22 cellular contexts compared by ENCODE assay signal in genomic region chr17:17258011-17258410, GRCh38.
"Had no signal": no experiment of that assay in that cellular context is flagged by ENCODE, and none has a peak within 500 bp of the region (broad histone marks: within the 10 kb centered on the region; RNA-seq: fewer than 3 reads in every experiment).

No MANE protein-coding gene starts in this region.

- H3K27ac ChIP-seq: brain microvascular endothelial cell had no signal

- FAIRE-seq: colon, RCC 7860 had no signal

- ATAC-seq: PC-3 had no signal

- DNase-seq: activated B cell treated with CpG ODN at 0.5 μM for 24 hours; activated CD4-positive, alpha-beta T cell treated with anti-CD3 and anti-CD28 coated beads for 1 hour; activated CD4-positive, alpha-beta T cell treated with anti-CD3 and anti-CD28 coated beads, Interleukin-2, amount 10 ng/mL, durations not matched to agents 24 days and 14 days; activated CD4-positive, alpha-beta T cell treated with anti-CD3 and anti-CD28 coated beads, Interleukin-2, amount 50 U/mL, for 48 hours; activated CD8-positive, alpha-beta memory T cell treated with anti-CD3 and anti-CD28 coated beads, Interleukin-2, amount 50 U/mL, for 4 hours; activated gamma-delta T cell; activated naive CD4-positive, alpha-beta T cell treated with anti-CD3 and anti-CD28 coated beads for 36 hours; activated T-cell treated with anti-CD3 and anti-CD28 coated beads, Interleukin-2, amount 50 U/mL, for 1 hour; brain microvascular endothelial cell; cerebellar nuclear complex; MM.1S; NCI-H1105 treated with DMSO at 0.1 percent for 48 hours; NCI-H1436 treated with DMSO at 0.1 percent for 48 hours; NCI-H187; NCI-H2081; NCI-H446; NCI-H524; PC-3; SHP77; T-helper 9 cell had no signal

- H3K27me3 ChIP-seq: brain microvascular endothelial cell had no signal
